In genomic region chr4:1246901-1247810, GRCh38 we compare ENCODE assay signal across 8 cellular contexts. TPM values are rescaled to one million over a fixed set of nuclear protein-coding genes. Genes with fewer than 3 reads are reported as not detected.
DNase-seq lines count a peak whose midpoint lies in the region; ATAC-seq and TF ChIP-seq lines count a peak whose summit lies in the region.

No MANE protein-coding gene starts in this region.

- H3K27me3 Mint-ChIP-seq in Caco-2 (ENCODE audit: insufficient read depth, unreplicated experiment) = no peaks in the 10 kb centered on the region
- H3K27me3 Mint-ChIP-seq in activated T-helper 1 cell treated with anti-CD3 and anti-CD28 coated beads, Interleukin-12 subunit alpha, Interleukin-12 subunit beta, Interleukin-2, Interleukin-4 antibody, amounts not matched to agents 30 ng/mL and 10 ng/mL and 1 ng/mL, durations not matched to agents 14 hours and 24 hours and 36 hours (ENCODE audit: insufficient read depth) = no peaks in the 10 kb centered on the region
- no peaks in the 10 kb centered on the region for H3K27me3 Mint-ChIP-seq in progenitor cell of endocrine pancreas

- peaks cover 16% of the 10 kb centered on the region for H3K4me1 ChIP-seq in Caco-2
- 0 out of 2 replicates have a peak, but pooled peaks cover 5% of the 10 kb centered on the region for H3K4me1 ChIP-seq in HUES48 (ENCODE audit: control insufficient read depth, insufficient read depth, low read length)

- no peaks in the 10 kb centered on the region for H3K27me3 ChIP-seq in Caco-2 (replicated peaks; ENCODE audit: control insufficient read depth, insufficient read depth, low read length)
- peaks cover 4% of the 10 kb centered on the region for H3K27me3 ChIP-seq in HUES48 (ENCODE audit: control insufficient read depth, insufficient read depth, low read length)

- CTCF ChIA-PET in Caco-2 (lab: Charles Lee) = interaction anchor here (0.6 kb wide), 2 partner anchors 42 to 233 kb away, joined by 3 to 4 read pairs; no protein-coding TSS in a partner anchor

- ATAC-seq in Right ventricle myocardium superior (ENCODE audit: poor library complexity) = no peak
- ATAC-seq in HG03354 (IDR thresholded peaks at IDR 0.05; ENCODE audit: poor library complexity, severe bottlenecking, unreplicated experiment) = no peak
- no peak for ATAC-seq in HG02642 (IDR thresholded peaks at IDR 0.05; ENCODE audit: poor library complexity, unreplicated experiment)

- peaks cover 7% of the 10 kb centered on the region; the same call in 1 of the 2 replicates for H3K9me3 ChIP-seq in Caco-2
- peaks cover 22% of the 10 kb centered on the region for H3K9me3 ChIP-seq in HUES48 (ENCODE audit: control insufficient read depth, insufficient read depth, low read length)

- POLR2A ChIA-PET in Caco-2 (lab: Charles Lee) = interaction anchor here (0.5 to 0.6 kb wide), 2 partner anchors 40 to 83 kb away, joined by 4 to 7 read pairs; no protein-coding TSS in a partner anchor

- H3K9ac ChIP-seq in HUES48 (ENCODE audit: low read depth, low read length) = peak overlapping the region; percentile 86

- H3K36me3 Mint-ChIP-seq in Caco-2 (ENCODE audit: insufficient read depth, unreplicated experiment) (peaks cover 58% of the 10 kb centered on the region), progenitor cell of endocrine pancreas (ENCODE audit: insufficient read depth) (peaks cover 20% of the 10 kb centered on the region)
- H3K36me3 Mint-ChIP-seq in activated T-helper 1 cell treated with anti-CD3 and anti-CD28 coated beads, Interleukin-12 subunit alpha, Interleukin-12 subunit beta, Interleukin-2, Interleukin-4 antibody, amounts not matched to agents 30 ng/mL and 10 ng/mL and 1 ng/mL, durations not matched to agents 14 hours and 24 hours and 36 hours (ENCODE audit: low read depth) = peaks cover 26% of the 10 kb centered on the region

- peaks cover 4% of the 10 kb centered on the region for H3K36me3 ChIP-seq in Caco-2 (ENCODE audit: control insufficient read depth, insufficient read depth, low read length)
- H3K36me3 ChIP-seq in HUES48 (ENCODE audit: control insufficient read depth, insufficient read depth, low read length) = peaks cover 11% of the 10 kb centered on the region; the same call in 1 of the 2 replicates

- H3K27ac ChIP-seq in HUES48 (ENCODE audit: low read depth, low read length) = peak overlapping the region; percentile 93

- H3K4me3 ChIP-seq in Caco-2 (ENCODE audit: low read depth, low read length) = peak overlapping the region; percentile 90
- H3K4me3 ChIP-seq in HUES48 (ENCODE audit: low read depth, low read length) = peak overlapping the region; percentile 81

- H3K9me3 Mint-ChIP-seq in Caco-2 (ENCODE audit: unreplicated experiment) = no peaks in the 10 kb centered on the region
- H3K9me3 Mint-ChIP-seq in activated T-helper 1 cell treated with anti-CD3 and anti-CD28 coated beads, Interleukin-12 subunit alpha, Interleukin-12 subunit beta, Interleukin-2, Interleukin-4 antibody, amounts not matched to agents 30 ng/mL and 10 ng/mL and 1 ng/mL, durations not matched to agents 14 hours and 24 hours and 36 hours = no peaks in the 10 kb centered on the region
- no peaks in the 10 kb centered on the region for H3K9me3 Mint-ChIP-seq in progenitor cell of endocrine pancreas (ENCODE audit: low read depth)

- BruUV-seq in Caco-2 (replicated peaks; lab: Mats Ljungman, UMichigan) = no TSS peak

- DNase-seq in Caco-2 = peak in 1 of 2 experiments; percentile 34
- no peak for DNase-seq in activated T-helper 1 cell treated with anti-CD3 and anti-CD28 coated beads, Interleukin-12 subunit alpha, Interleukin-12 subunit beta, Interleukin-2, Interleukin-4 antibody, amounts not matched to agents 30 ng/mL and 10 ng/mL and 1 ng/mL, durations not matched to agents 14 hours and 24 hours and 36 hours (ENCODE audit: low spot score)
- DNase-seq in Right ventricle myocardium superior = peak; percentile 41
- peak; percentile 7 for DNase-seq in progenitor cell of endocrine pancreas (ENCODE audit: low spot score, unreplicated experiment)
- no peak for DNase-seq in superior temporal gyrus (ENCODE audit: extremely low spot score)

- H3K4me1 Mint-ChIP-seq in Caco-2 (ENCODE audit: low read depth, unreplicated experiment) = peaks cover 14% of the 10 kb centered on the region
- H3K4me1 Mint-ChIP-seq in activated T-helper 1 cell treated with anti-CD3 and anti-CD28 coated beads, Interleukin-12 subunit alpha, Interleukin-12 subunit beta, Interleukin-2, Interleukin-4 antibody, amounts not matched to agents 30 ng/mL and 10 ng/mL and 1 ng/mL, durations not matched to agents 14 hours and 24 hours and 36 hours (ENCODE audit: low read depth) = peaks cover 48% of the 10 kb centered on the region
- H3K4me1 Mint-ChIP-seq in progenitor cell of endocrine pancreas (ENCODE audit: low read depth) = peaks cover 28% of the 10 kb centered on the region

- TF ChIP-seq CTCF in Caco-2 (IDR thresholded peaks at IDR 0.05; ENCODE audit: insufficient read depth in 1 of 2, low read depth in 1 of 2, low read length in 1 of 2, severe bottlenecking in 1 of 2, unreplicated experiment in 1 of 2) (no peak), progenitor cell of endocrine pancreas (IDR thresholded peaks at IDR 0.05; ENCODE audit: unreplicated experiment) (no peak)

- peak overlapping the region; percentile 76 for H3K27ac Mint-ChIP-seq in Caco-2 (ENCODE audit: unreplicated experiment)
- H3K27ac Mint-ChIP-seq in activated T-helper 1 cell treated with anti-CD3 and anti-CD28 coated beads, Interleukin-12 subunit alpha, Interleukin-12 subunit beta, Interleukin-2, Interleukin-4 antibody, amounts not matched to agents 30 ng/mL and 10 ng/mL and 1 ng/mL, durations not matched to agents 14 hours and 24 hours and 36 hours = peak overlapping the region; percentile 93
- H3K27ac Mint-ChIP-seq in progenitor cell of endocrine pancreas = peak overlapping the region; percentile 85

- intact Hi-C loops in Caco-2 (cut with micrococcal nuclease; ENCODE audit: unreplicated experiment) = no loop called here
- intact Hi-C loops in activated T-helper 1 cell treated with anti-CD3 and anti-CD28 coated beads, Interleukin-12 subunit alpha, Interleukin-12 subunit beta, Interleukin-2, Interleukin-4 antibody, amounts not matched to agents 30 ng/mL and 10 ng/mL and 1 ng/mL, durations not matched to agents 14 hours and 24 hours and 36 hours (cut with micrococcal nuclease) = loop anchor here (1.0 to 5.0 kb wide), 3 partner anchors 46 to 625 kb away; partner anchors contain the start of genes LETM1 and NSD2
- intact Hi-C loops in Right ventricle myocardium superior (cut with DNase I) = loop anchor here (5.0 kb wide), 2 partner anchors 80 to 100 kb away; partner anchors contain the start of gene UVSSA

- H3K4me3 Mint-ChIP-seq in Caco-2 (ENCODE audit: unreplicated experiment) (peak overlapping the region; percentile 77), progenitor cell of endocrine pancreas (ENCODE audit: low read depth) (peak overlapping the region; percentile 78)
- peak overlapping the region; percentile 95 for H3K4me3 Mint-ChIP-seq in activated T-helper 1 cell treated with anti-CD3 and anti-CD28 coated beads, Interleukin-12 subunit alpha, Interleukin-12 subunit beta, Interleukin-2, Interleukin-4 antibody, amounts not matched to agents 30 ng/mL and 10 ng/mL and 1 ng/mL, durations not matched to agents 14 hours and 24 hours and 36 hours

RNA-seq across cellular contexts. Expression of gene CTBP1, which starts 1.8 kb away (rescaled TPM):
- total RNA-seq in Caco-2 (2022) = 184 TPM in 2 replicates
- total RNA-seq in activated T-helper 1 cell treated with anti-CD3 and anti-CD28 coated beads, Interleukin-12 subunit alpha, Interleukin-12 subunit beta, Interleukin-2, Interleukin-4 antibody, amounts not matched to agents 30 ng/mL and 10 ng/mL and 1 ng/mL, durations not matched to agents 14 hours and 24 hours and 36 hours = 203 and 206 TPM in 2 replicates
- total RNA-seq in Right ventricle myocardium superior = 133 TPM
- total RNA-seq in progenitor cell of endocrine pancreas = 199 and 204 TPM in 2 replicates

RNA-seq across cellular contexts. Expression of gene MAEA, which starts 42.5 kb away (rescaled TPM):
- total RNA-seq in Caco-2 (2022) (81.1 and 89.3 TPM in 2 replicates), Right ventricle myocardium superior (50.3 TPM), progenitor cell of endocrine pancreas (77.8 and 81.3 TPM in 2 replicates)
- total RNA-seq in activated T-helper 1 cell treated with anti-CD3 and anti-CD28 coated beads, Interleukin-12 subunit alpha, Interleukin-12 subunit beta, Interleukin-2, Interleukin-4 antibody, amounts not matched to agents 30 ng/mL and 10 ng/mL and 1 ng/mL, durations not matched to agents 14 hours and 24 hours and 36 hours = 67.1 and 68.1 TPM in 2 replicates

Comparison
In these comparisons a context has a peak if more than half of its experiments do, and no peak if none do; other contexts are left out.
1. DNase-seq: peak in Right ventricle myocardium superior (single experiment) and progenitor cell of endocrine pancreas (single experiment); none in activated T-helper 1 cell treated with anti-CD3 and anti-CD28 coated beads, Interleukin-12 subunit alpha, Interleukin-12 subunit beta, Interleukin-2, Interleukin-4 antibody, amounts not matched to agents 30 ng/mL and 10 ng/mL and 1 ng/mL, durations not matched to agents 14 hours and 24 hours and 36 hours (single experiment) and superior temporal gyrus (single experiment).
2. Peak in every context shown above with its lines, with median percentiles within 50 percentile points of each other: H3K27ac Mint-ChIP-seq and H3K4me3 Mint-ChIP-seq.